In genomic region chr15:80152896-80153876, GRCh38 we compare ENCODE assay signal across 1 cellular context.
TF ChIP-seq lines count a peak whose summit lies in the region.

Gene FAH (plus strand): TSS chr15:80152999. CDS start chr15:80153055, 56 bp downstream.

TF ChIP-seq in HepG2, 621 proteins besides CTCF, POLR2A, EP300 and RAD21 (continued from another document and continues in another):
- TF ChIP-seq AFF4 (CRISPR knock-in tag; IDR thresholded peaks at IDR 0.05) (no peak), ZNF879 (CRISPR knock-in tag; IDR thresholded peaks at IDR 0.05) (no peak), PHF20 (CRISPR knock-in tag; IDR thresholded peaks at IDR 0.05) (0 out of 2 replicates have a peak, but pooled peaks have one; percentile 18), ZNF124 (CRISPR knock-in tag; IDR thresholded peaks at IDR 0.05) (no peak), TBP (CRISPR knock-in tag; IDR thresholded peaks at IDR 0.05) (no peak), HHEX (CRISPR knock-in tag; IDR thresholded peaks at IDR 0.05) (no peak), YY1 (IDR thresholded peaks at IDR 0.05; ENCODE audit: insufficient read depth, insufficient replicate concordance, low read depth, low read length) (no peak), SOX13 (IDR thresholded peaks at IDR 0.05) (no peak), SOX13 (CRISPR knock-in tag; conservative IDR thresholded peaks at IDR 0.05 in 1 of 2, IDR thresholded peaks at IDR 0.05 in 1 of 2) (no peak), NFAT5 (CRISPR knock-in tag; IDR thresholded peaks at IDR 0.05) (no peak; the same call in 1 of the 2 replicates), MBD4 (IDR thresholded peaks at IDR 0.05; ENCODE audit: borderline replicate concordance, low read length) (no peak), ZNF280D (CRISPR knock-in tag; IDR thresholded peaks at IDR 0.05) (no peak), POGK (CRISPR knock-in tag; conservative IDR thresholded peaks at IDR 0.05) (peak; percentile 90), DBP (CRISPR knock-in tag; IDR thresholded peaks at IDR 0.05; ENCODE audit: not compliant biosample characterization) (no peak), ZNF7 (CRISPR knock-in tag; IDR thresholded peaks at IDR 0.05) (no peak), DPF2 (CRISPR knock-in tag; IDR thresholded peaks at IDR 0.05; ENCODE audit: borderline replicate concordance, low read depth) (no peak), SETDB1 (CRISPR knock-in tag; IDR thresholded peaks at IDR 0.05; ENCODE audit: borderline replicate concordance) (no peak), ZNF672 (CRISPR knock-in tag; IDR thresholded peaks at IDR 0.05) (no peak), ZNF207 (IDR thresholded peaks at IDR 0.05; ENCODE audit: borderline replicate concordance) (no peak), KLF12 (CRISPR knock-in tag; IDR thresholded peaks at IDR 0.05; ENCODE audit: borderline replicate concordance) (0 out of 2 replicates have a peak, but pooled peaks have one; percentile 19), ZBTB40 (IDR thresholded peaks at IDR 0.05) (no peak), ZBTB40 (CRISPR knock-in tag; IDR thresholded peaks at IDR 0.05) (peak; percentile 43; the same call in 1 of the 2 replicates), FOXM1 (CRISPR knock-in tag; IDR thresholded peaks at IDR 0.05) (no peak), NCOA5 (CRISPR knock-in tag; IDR thresholded peaks at IDR 0.05) (no peak), ZNF781 (CRISPR knock-in tag; IDR thresholded peaks at IDR 0.05; ENCODE audit: borderline replicate concordance, not compliant biosample characterization) (no peak), CERS6 (CRISPR knock-in tag; IDR thresholded peaks at IDR 0.05) (no peak), ZNF326 (CRISPR knock-in tag; IDR thresholded peaks at IDR 0.05; ENCODE audit: borderline replicate concordance) (no peak), CBX1 (IDR thresholded peaks at IDR 0.05; ENCODE audit: low read depth) (no peak), KLF9 (CRISPR knock-in tag; IDR thresholded peaks at IDR 0.05; ENCODE audit: low read depth) (no peak)
